Comparison of ENCODE assay signal across 8 cellular contexts in genomic region chr6:7542065-7542877, GRCh38. TPM values are rescaled to one million over a fixed set of nuclear protein-coding genes. Genes with fewer than 3 reads are reported as not detected.
DNase-seq lines count a peak whose midpoint lies in the region; ATAC-seq and FAIRE-seq lines count a peak whose summit lies in the region.

No MANE protein-coding gene starts in this region.

- H3K9me3 ChIP-seq in CD4-positive, CD25-positive, alpha-beta regulatory T cell (ENCODE audit: control insufficient read depth in 2 of 2, low read length in 2 of 2) = no peaks in the 10 kb centered on the region
- no peaks in the 10 kb centered on the region for H3K9me3 ChIP-seq in adipocyte (ENCODE audit: control insufficient read depth, low read length)
- no peaks in the 10 kb centered on the region for H3K9me3 ChIP-seq in iPS-15b (ENCODE audit: control insufficient read depth, insufficient read depth, low read length)
- no peaks in the 10 kb centered on the region for H3K9me3 ChIP-seq in skeletal muscle tissue (ENCODE audit: control insufficient read depth in 3 of 3, low read length in 3 of 3)

- peaks cover 25% of the 10 kb centered on the region for H3K4me1 ChIP-seq in CD4-positive, CD25-positive, alpha-beta regulatory T cell (ENCODE audit: control insufficient read depth, insufficient read depth, low read length, poor library complexity, severe bottlenecking)
- H3K4me1 ChIP-seq in adipocyte (ENCODE audit: control insufficient read depth, insufficient read depth, low read length) (peaks cover 9% of the 10 kb centered on the region), iPS-15b (ENCODE audit: control insufficient read depth, insufficient read depth, low read length) (peaks cover 15% of the 10 kb centered on the region), skeletal muscle tissue (ENCODE audit: control insufficient read depth in 3 of 3, insufficient read depth in 3 of 3, low read length in 3 of 3) (peaks cover 8 to 14% (median 11%) of the 10 kb centered on the region in 3 donors)

- H3K9ac ChIP-seq in adipocyte (ENCODE audit: low read length) (peak overlapping the region; percentile 86), iPS-15b (ENCODE audit: low read depth, low read length) (peak overlapping the region; percentile 70), skeletal muscle tissue (ENCODE audit: low read depth in 1 of 3, low read length in 3 of 3) (peak overlapping the region in 1 of 3 donors; percentile 50)

- no peak overlapping the region for H3K27ac ChIP-seq in CD4-positive, CD25-positive, alpha-beta regulatory T cell (ENCODE audit: insufficient read depth, low read length, poor library complexity, severe bottlenecking)
- H3K27ac ChIP-seq in skeletal muscle tissue (ENCODE audit: low read depth, low read length) = no peak overlapping the region

- FAIRE-seq in HTR-8/SVneo (lab: Jason Lieb, UNC) = no peak

- peaks cover 73% of the 10 kb centered on the region for H3K27me3 Mint-ChIP-seq in CD4-positive, CD25-positive, alpha-beta regulatory T cell

- H3K9me3 Mint-ChIP-seq in CD4-positive, CD25-positive, alpha-beta regulatory T cell = peaks cover 0 to 2% (median 0%) of the 10 kb centered on the region in 7 donors

- peak overlapping the region in 3 of 4 donors; percentile 66 to 80 (median 68) for H3K4me3 Mint-ChIP-seq in CD4-positive, CD25-positive, alpha-beta regulatory T cell

- no peak for DNase-seq in CD4-positive, CD25-positive, alpha-beta regulatory T cell
- DNase-seq in HTR-8/SVneo (ENCODE audit: insufficient read length, low spot score) (peak; percentile 38), adipocyte (ENCODE audit: low read depth) (peak; percentile 71), NCI-H1092 (lab: John Stamatoyannopoulos, UW) (no peak), AML-193 (lab: John Stamatoyannopoulos, UW) (no peak)

- no peaks in the 10 kb centered on the region for H3K36me3 ChIP-seq in CD4-positive, CD25-positive, alpha-beta regulatory T cell (ENCODE audit: control insufficient read depth, insufficient read depth, low read length)
- H3K36me3 ChIP-seq in adipocyte (ENCODE audit: control insufficient read depth, insufficient read depth, low read length, severe bottlenecking) (no peaks in the 10 kb centered on the region), iPS-15b (ENCODE audit: control insufficient read depth, insufficient read depth, low read length) (no peaks in the 10 kb centered on the region), skeletal muscle tissue (ENCODE audit: control insufficient read depth in 3 of 3, insufficient read depth in 3 of 3, low read length in 3 of 3) (no peaks in the 10 kb centered on the region)

- no peak for ATAC-seq in CD4-positive, CD25-positive, alpha-beta regulatory T cell (ENCODE audit: low read depth in 2 of 2)
- ATAC-seq in HG03457 (IDR thresholded peaks at IDR 0.05; ENCODE audit: unreplicated experiment) = no peak

- H3K27me3 ChIP-seq in CD4-positive, CD25-positive, alpha-beta regulatory T cell (ENCODE audit: control insufficient read depth, insufficient read depth, low read length) = peaks cover 46% of the 10 kb centered on the region
- H3K27me3 ChIP-seq in adipocyte (replicated peaks; ENCODE audit: control insufficient read depth, insufficient read depth, low read length) = no peaks in the 10 kb centered on the region
- H3K27me3 ChIP-seq in iPS-15b (ENCODE audit: control insufficient read depth, insufficient read depth, low read length) = peaks cover 39% of the 10 kb centered on the region
- peaks cover 45 to 64% (median 46%) of the 10 kb centered on the region in 3 donors for H3K27me3 ChIP-seq in skeletal muscle tissue (ENCODE audit: control insufficient read depth in 3 of 3, insufficient read depth in 3 of 3, low read length in 3 of 3)

- H3K36me3 Mint-ChIP-seq in CD4-positive, CD25-positive, alpha-beta regulatory T cell = no peaks in the 10 kb centered on the region

- H3K4me3 ChIP-seq in CD4-positive, CD25-positive, alpha-beta regulatory T cell (ENCODE audit: low read depth, low read length) = no peak overlapping the region
- H3K4me3 ChIP-seq in adipocyte (ENCODE audit: low read length) = peak overlapping the region; percentile 83
- H3K4me3 ChIP-seq in iPS-15b (ENCODE audit: low read depth, low read length) = peak overlapping the region; percentile 69
- H3K4me3 ChIP-seq in skeletal muscle tissue (ENCODE audit: low read length in 3 of 3) = peak overlapping the region; percentile 38 to 66 (median 65)

- H3K4me1 Mint-ChIP-seq in CD4-positive, CD25-positive, alpha-beta regulatory T cell = peaks cover 0 to 25% (median 14%) of the 10 kb centered on the region in 4 donors

- no peak overlapping the region for H3K27ac Mint-ChIP-seq in CD4-positive, CD25-positive, alpha-beta regulatory T cell

RNA-seq across cellular contexts. Expression of gene DSP, which starts 0.8 kb away (rescaled TPM):
- not detected for total RNA-seq in CD4-positive, CD25-positive, alpha-beta regulatory T cell
- under 1 TPM in 1 of 4 donors, not detected in 3; 0.06 TPM for polyA plus RNA-seq in CD4-positive, CD25-positive, alpha-beta regulatory T cell
- total RNA-seq in skeletal muscle tissue = 3.1 TPM

RNA-seq across cellular contexts. Expression of gene SNRNP48, which starts 47.7 kb away (rescaled TPM):
- 10.9 TPM for total RNA-seq in CD4-positive, CD25-positive, alpha-beta regulatory T cell
- polyA plus RNA-seq in CD4-positive, CD25-positive, alpha-beta regulatory T cell = 10 to 100 TPM in 3 of 4 donors, 1 to 10 TPM in 1; 6.8 to 10.7 (median 10.3) TPM
- total RNA-seq in skeletal muscle tissue = 7.3 TPM

Comparison
In these comparisons a context has a peak if more than half of its experiments do, and no peak if none do; other contexts are left out.
1. DNase-seq: peak in HTR-8/SVneo (single experiment) and adipocyte (single experiment); none in CD4-positive, CD25-positive, alpha-beta regulatory T cell (0 of 3), NCI-H1092 (single experiment) and AML-193 (0 of 2).